Comparison of ENCODE assay signal across 9 cellular contexts in the genomic region with DNA sequence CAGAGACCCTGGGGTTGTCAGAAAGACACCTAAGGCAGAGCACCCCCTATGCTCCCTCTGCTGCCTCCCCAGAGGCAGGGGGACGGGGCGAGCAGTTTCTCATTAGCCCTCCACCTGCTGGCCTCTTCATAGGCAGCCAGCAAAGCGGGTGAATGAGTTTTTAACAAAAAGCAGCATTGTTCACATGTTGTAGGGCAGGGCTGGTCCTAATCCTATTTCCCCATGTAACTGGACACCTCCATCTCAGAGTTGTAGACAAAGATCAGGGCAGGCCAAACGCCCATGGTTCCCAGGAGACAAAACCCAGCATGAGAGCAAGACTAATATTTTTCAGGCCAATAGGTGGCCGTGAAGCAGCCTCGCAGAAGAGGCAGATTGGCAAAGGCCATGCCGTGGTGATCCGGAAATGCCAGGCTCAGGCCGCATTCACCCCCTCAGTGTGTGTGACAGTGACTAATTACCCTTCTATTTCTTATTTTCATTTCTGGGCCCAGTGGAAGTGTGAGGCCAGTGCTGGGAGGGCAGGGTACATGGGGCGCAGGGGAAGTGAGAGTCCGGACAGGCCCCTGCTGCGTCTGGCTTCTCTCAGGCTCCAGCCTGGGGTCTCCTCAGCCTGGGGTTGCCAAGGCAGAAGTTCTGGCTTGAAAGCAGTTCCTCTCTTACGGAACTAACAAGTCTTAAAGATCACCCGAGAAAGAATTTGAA.
DNase-seq lines count a peak whose midpoint lies in the region; ATAC-seq, FAIRE-seq and TF ChIP-seq lines count a peak whose summit lies in the region.
"Had no signal": no experiment of that assay in that cellular context is flagged by ENCODE, and none has a peak within 500 bp of the region (broad histone marks: within the 10 kb centered on the region; RNA-seq: fewer than 3 reads in every experiment).

No MANE protein-coding gene starts in this region.

- H2AFZ ChIP-seq in PC-3 (ENCODE audit: low read length), result 0 out of 2 replicates have a peak overlapping the region, but pooled peaks have one; percentile 19
- H2AFZ ChIP-seq in endothelial cell of umbilical vein (ENCODE audit: low read depth, low read length), result peak overlapping the region; percentile 58

- POLR2A ChIA-PET in PC-3 (lab: Charles Lee; ENCODE audit: unreplicated experiment), result interaction anchor here (0.5 kb wide), 1 partner anchor 62 kb away, joined by 4 read pairs; no protein-coding TSS in a partner anchor
- POLR2A ChIA-PET in endothelial cell of umbilical vein (lab: Charles Lee), result no interaction called here

- H3K9me3 ChIP-seq in PC-3 (ENCODE audit: low read length), result no peaks in the 10 kb centered on the region
- H3K9me3 ChIP-seq in endothelial cell of umbilical vein (replicated peaks; ENCODE audit: control insufficient read depth, insufficient read depth, low read length), result no peaks in the 10 kb centered on the region
- H3K9me3 ChIP-seq: neutrophil had no signal

- no TSS peak for BruUV-seq in PC-3 (replicated peaks; lab: Mats Ljungman, UMichigan)
- no TSS peak for BruUV-seq in endothelial cell of umbilical vein (replicated peaks; lab: Mats Ljungman, UMichigan)

- H4K20me1 ChIP-seq in PC-3 (ENCODE audit: low read length) (no peaks in the 10 kb centered on the region), endothelial cell of umbilical vein (replicated peaks; ENCODE audit: control insufficient read depth, extremely low read depth, insufficient read depth, low read length) (no peaks in the 10 kb centered on the region)

- peaks cover 10% of the 10 kb centered on the region; the same call in 1 of the 2 replicates for H3K4me1 ChIP-seq in PC-3 (ENCODE audit: insufficient read depth, low read length)
- H3K4me1 ChIP-seq in endothelial cell of umbilical vein (ENCODE audit: control insufficient read depth, extremely low read depth, insufficient read depth, low read length), result peaks cover 5% of the 10 kb centered on the region

- CTCF ChIA-PET in PC-3 (lab: Charles Lee) (no interaction called here), endothelial cell of umbilical vein (lab: Charles Lee) (interaction anchor here (0.7 to 3.4 kb wide), 3 partner anchors 12 to 351 kb away, joined by 3 to 26 read pairs (median 3); no protein-coding TSS in a partner anchor)

- H3K27ac ChIP-seq in PC-3 (ENCODE audit: low read length) (no peak overlapping the region), endothelial cell of umbilical vein (ENCODE audit: insufficient read depth, low read depth, low read length) (peak overlapping the region; percentile 23)
- H3K27ac ChIP-seq: neutrophil had no signal

- peak; percentile 93 for FAIRE-seq in GM19239 (lab: Jason Lieb, UNC)
- FAIRE-seq in endothelial cell of umbilical vein (lab: Jason Lieb, UNC), result no peak

- H3K27me3 ChIP-seq in PC-3 (ENCODE audit: low read length), result no peaks in the 10 kb centered on the region
- peaks cover 0 to 3% of the 10 kb centered on the region in 2 experiments for H3K27me3 ChIP-seq in endothelial cell of umbilical vein (ENCODE audit: control insufficient read depth in 2 of 2, insufficient read depth in 2 of 2, low read length in 2 of 2)
- H3K27me3 ChIP-seq: neutrophil had no signal

- TF ChIP-seq CTCF in PC-3 (conservative IDR thresholded peaks at IDR 0.05; ENCODE audit: low read depth, low read length), result peak; percentile 43; the same call in 1 of the 2 replicates
- no peak for TF ChIP-seq CTCF in endothelial cell of umbilical vein (IDR thresholded peaks at IDR 0.05; ENCODE audit: extremely low read depth in 1 of 2, insufficient read depth in 1 of 2, low read depth in 1 of 2, low read length in 2 of 2)

- H3K9ac ChIP-seq in PC-3 (ENCODE audit: low read length) (no peak overlapping the region), endothelial cell of umbilical vein (replicated peaks; ENCODE audit: extremely low read depth, insufficient read depth, low read length) (peak overlapping the region; percentile 52)

- H3K4me3 ChIP-seq in PC-3 (ENCODE audit: low read length) (no peak overlapping the region), endothelial cell of umbilical vein (replicated peaks in 1 of 3; ENCODE audit: insufficient read depth in 1 of 3, low read depth in 1 of 3, low read length in 3 of 3) (no peak overlapping the region)

- ATAC-seq in HG03280 (IDR thresholded peaks at IDR 0.05; ENCODE audit: unreplicated experiment) (peak; percentile 78), PC-3 (peak; percentile 89)

- in situ Hi-C loops in KBM-7 (cut with MboI; ENCODE audit: low pct_unique_long_range_greater_than_20kb, low sequenced_read_pairs), result no loop called here

- intact Hi-C loops in PC-3 (cut with micrococcal nuclease) (loop anchor here (1.0 to 2.0 kb wide), 3 partner anchors 64 to 421 kb away; a partner anchor contains a TSS), endothelial cell of umbilical vein (cut with micrococcal nuclease) (no loop called here)

- no peaks in the 10 kb centered on the region for H3F3A ChIP-seq in PC-3 (ENCODE audit: low read length, unreplicated experiment)

- no peak for TF ChIP-seq POLR2A in endothelial cell of umbilical vein (IDR thresholded peaks at IDR 0.05; ENCODE audit: low read depth, low read length)

- H3K9me2 ChIP-seq in PC-3 (replicated peaks; ENCODE audit: low read length), result no peaks in the 10 kb centered on the region

- H3K79me2 ChIP-seq in PC-3 (ENCODE audit: low read length) (no peaks in the 10 kb centered on the region), endothelial cell of umbilical vein (ENCODE audit: control insufficient read depth, insufficient read depth, low read length) (no peaks in the 10 kb centered on the region)

- H3K9me1 ChIP-seq in endothelial cell of umbilical vein (replicated peaks; ENCODE audit: control insufficient read depth, extremely low read depth, insufficient read depth, low read length), result no peaks in the 10 kb centered on the region

- peak; percentile 80 for DNase-seq in AG20443 (ENCODE audit: low spot score)
- peak; percentile 72 for DNase-seq in GM19239 (ENCODE audit: insufficient read length, low spot score)
- peak; percentile 55 for DNase-seq in PC-3
- peak; percentile 2 for DNase-seq in endothelial cell of umbilical vein (ENCODE audit: low read depth, low spot score)
- DNase-seq in mucosa of gallbladder (ENCODE audit: low spot score), result peak; percentile 24
- DNase-seq in Kasumi-1 (lab: John Stamatoyannopoulos, UW), result no peak
- DNase-seq in KBM-7, result no peak

- dilution Hi-C loops in endothelial cell of umbilical vein (cut with MboI; ENCODE audit: extremely low pct_ligation_motif_present, low sequenced_read_pairs), result no loop called here

- H3K36me3 ChIP-seq in PC-3 (ENCODE audit: low read depth, low read length) (no peaks in the 10 kb centered on the region), endothelial cell of umbilical vein (ENCODE audit: control insufficient read depth in 2 of 2, extremely low read depth in 1 of 2, insufficient read depth in 2 of 2, low read length in 2 of 2) (no peaks in the 10 kb centered on the region)
- H3K36me3 ChIP-seq: neutrophil had no signal

- H3K4me2 ChIP-seq in PC-3 (ENCODE audit: low read length) (no peak overlapping the region), endothelial cell of umbilical vein (ENCODE audit: insufficient read depth, low read length) (peak overlapping the region; percentile 63)

TF ChIP-seq in endothelial cell of umbilical vein, 7 proteins besides CTCF, POLR2A, EP300 and RAD21:
- TF ChIP-seq MYC (IDR thresholded peaks at IDR 0.05; ENCODE audit: low read depth, low read length), result no peak
- no peak for TF ChIP-seq EZH2 (IDR thresholded peaks at IDR 0.05; ENCODE audit: borderline replicate concordance, low read depth, low read length, severe bottlenecking)
- no peak for TF ChIP-seq GATA2 (IDR thresholded peaks at IDR 0.05; ENCODE audit: insufficient read depth, insufficient read length, low read depth, low read length)
- TF ChIP-seq JUN (IDR thresholded peaks at IDR 0.05; ENCODE audit: borderline replicate concordance, insufficient read depth, insufficient read length, low read depth), result no peak
- TF ChIP-seq POLR2AphosphoS5 (IDR thresholded peaks at IDR 0.05; ENCODE audit: insufficient read depth, low read depth, low read length), result no peak
- TF ChIP-seq, protein P1, sequence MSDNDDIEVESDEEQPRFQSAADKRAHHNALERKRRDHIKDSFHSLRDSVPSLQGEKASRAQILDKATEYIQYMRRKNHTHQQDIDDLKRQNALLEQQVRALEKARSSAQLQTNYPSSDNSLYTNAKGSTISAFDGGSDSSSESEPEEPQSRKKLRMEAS (IDR thresholded peaks at IDR 0.05; ENCODE audit: insufficient read depth, insufficient read length), result no peak
- TF ChIP-seq FOS (IDR thresholded peaks at IDR 0.05; ENCODE audit: borderline replicate concordance, insufficient read depth, low read length), result no peak

Comparison
In these comparisons a context has a peak if more than half of its experiments do, and no peak if none do; other contexts are left out.
1. DNase-seq: peak in AG20443 (single experiment), GM19239 (single experiment), PC-3 (single experiment), endothelial cell of umbilical vein (single experiment) and mucosa of gallbladder (single experiment); none in Kasumi-1 (0 of 2) and KBM-7 (single experiment).